In the genomic region with DNA sequence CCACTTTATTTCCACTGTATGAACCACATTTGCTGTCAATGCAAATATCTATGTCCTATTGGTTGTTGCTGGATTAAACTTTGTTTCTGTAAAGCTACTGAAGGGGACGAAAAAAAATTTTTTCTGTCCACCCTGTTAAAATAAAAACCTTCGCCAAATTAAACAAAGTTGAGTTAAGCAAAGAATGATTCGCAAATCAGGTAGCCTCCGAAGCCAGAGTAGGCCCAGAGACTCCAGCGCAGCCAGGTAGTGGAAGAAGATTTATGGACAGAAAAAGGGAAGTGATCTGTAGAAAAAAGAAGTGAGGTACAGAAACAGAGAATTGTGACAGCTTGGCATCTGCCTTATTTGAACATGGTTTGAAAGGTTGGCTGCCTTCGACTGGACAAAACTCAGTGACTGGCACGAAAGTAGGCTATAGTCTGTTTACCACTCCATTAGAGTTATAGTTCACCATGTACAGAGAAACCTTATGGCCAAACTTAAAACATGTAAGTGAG, we compare ENCODE assay signal across 20 cellular contexts.
"Had no signal": no experiment of that assay in that cellular context is flagged by ENCODE, and none has a peak within 500 bp of the region (broad histone marks: within the 10 kb centered on the region; RNA-seq: fewer than 3 reads in every experiment).

No MANE protein-coding gene starts in this region.

- H3K4me3 ChIP-seq: esophagus squamous epithelium, sigmoid colon, skin epidermis, stomach, thoracic aorta, transverse colon had no signal

- H3K9me3 ChIP-seq: esophagus squamous epithelium, neutrophil, sigmoid colon, stomach, thoracic aorta, transverse colon had no signal

- H3K27me3 ChIP-seq: esophagus squamous epithelium, neutrophil, sigmoid colon, stomach, transverse colon had no signal

- ATAC-seq: left colon, natural killer cell had no signal

- H3K36me3 ChIP-seq: esophagus squamous epithelium, neutrophil, sigmoid colon, stomach, thoracic aorta, transverse colon had no signal

- H3K27ac Mint-ChIP-seq: dendritic cell treated with granulocyte-macrophage colony-stimulating factor and Interleukin-4, amounts not matched to agents 40 ng/mL and 50 ng/mL, for 4 days; natural killer cell had no signal

- H3K27me3 Mint-ChIP-seq: dendritic cell treated with granulocyte-macrophage colony-stimulating factor and Interleukin-4, amounts not matched to agents 40 ng/mL and 50 ng/mL, for 4 days had no signal

- H3K36me3 Mint-ChIP-seq: natural killer cell had no signal

- DNase-seq: cerebellar nuclear complex; esophagus squamous epithelium; foreskin fibroblast; head of caudate nucleus; hippocampal formation; left colon; mammary epithelial cell; natural killer cell; posterior cingulate gyrus; sigmoid colon; stimulated activated CD4-positive, alpha-beta T cell treated with anti-CD3 and anti-CD28 coated beads, Interleukin-2, amount 100 ng/mL, for 24 hours; stimulated activated CD4-positive, alpha-beta T cell treated with anti-CD3 and anti-CD28 coated beads, Interleukin-4, amount 100 ng/mL, for 4 hours; stimulated activated naive CD4-positive, alpha-beta T cell; stomach; substantia nigra; transverse colon had no signal

- H3K4me1 Mint-ChIP-seq: natural killer cell had no signal

- H3K27ac ChIP-seq: esophagus squamous epithelium, neutrophil, sigmoid colon, skin epidermis, stomach, thoracic aorta, transverse colon had no signal

- H3K4me1 ChIP-seq: esophagus squamous epithelium, sigmoid colon, transverse colon had no signal

- H3K4me3 Mint-ChIP-seq: dendritic cell treated with granulocyte-macrophage colony-stimulating factor and Interleukin-4, amounts not matched to agents 40 ng/mL and 50 ng/mL, for 4 days; natural killer cell had no signal

- H3K9me3 Mint-ChIP-seq: dendritic cell treated with granulocyte-macrophage colony-stimulating factor and Interleukin-4, amounts not matched to agents 40 ng/mL and 50 ng/mL, for 4 days had no signal
